6 cellular contexts compared by ENCODE assay signal in genomic region chr16:23510915-23511270, GRCh38. TPM values are rescaled to one million over a fixed set of nuclear protein-coding genes. Genes with fewer than 3 reads are reported as not detected.
DNase-seq lines count a peak whose midpoint lies in the region; TF ChIP-seq lines count a peak whose summit lies in the region.
"Not testable (repeated sequence)": the region's sequence is repeated elsewhere in the genome, so short reads cannot be mapped to it uniquely, and the experiment has no call there.

No MANE protein-coding gene starts in this region.

- POLR2A ChIA-PET in activated CD4-positive, alpha-beta T cell treated with anti-CD3 and anti-CD28 coated beads, Interleukin-2, amount 10 ng/mL, durations not matched to agents 7 days and 5 days (lab: Charles Lee): not testable (repeated sequence)

- DNase-seq in HL-60 (ENCODE audit: low read depth in 1 of 2, low spot score in 1 of 2); activated CD4-positive, alpha-beta T cell treated with anti-CD3 and anti-CD28 coated beads, Interleukin-2, amount 10 ng/mL, durations not matched to agents 7 days and 5 days; coronary artery (ENCODE audit: low spot score); immature natural killer cell: not testable (repeated sequence)
- DNase-seq in posterior vena cava (ENCODE audit: low spot score): peak; percentile 29

- peaks cover 34% of the 10 kb centered on the region for H3K36me3 Mint-ChIP-seq in activated CD4-positive, alpha-beta T cell treated with anti-CD3 and anti-CD28 coated beads, Interleukin-2, amount 10 ng/mL, durations not matched to agents 7 days and 5 days (ENCODE audit: low read depth)
- not testable (repeated sequence) for H3K36me3 Mint-ChIP-seq in immature natural killer cell

- H3K4me3 ChIP-seq in HL-60 (replicated peaks; ENCODE audit: insufficient read depth, low read length) (peak overlapping the region; percentile 70), coronary artery (peak overlapping the region; percentile 92)

- CTCF ChIA-PET in activated CD4-positive, alpha-beta T cell treated with anti-CD3 and anti-CD28 coated beads, Interleukin-2, amount 10 ng/mL, durations not matched to agents 7 days and 5 days (lab: Charles Lee): interaction anchor here (1.0 to 1.3 kb wide), 2 partner anchors 9 to 132 kb away, joined by 3 read pairs; no protein-coding TSS in a partner anchor

- H3K27me3 Mint-ChIP-seq in activated CD4-positive, alpha-beta T cell treated with anti-CD3 and anti-CD28 coated beads, Interleukin-2, amount 10 ng/mL, durations not matched to agents 7 days and 5 days: not testable (repeated sequence)
- H3K27me3 Mint-ChIP-seq in immature natural killer cell (ENCODE audit: low read depth in 3 of 3): peaks cover 3 to 16% (median 11%) of the 10 kb centered on the region in 3 donors

- H3K9me3 Mint-ChIP-seq in activated CD4-positive, alpha-beta T cell treated with anti-CD3 and anti-CD28 coated beads, Interleukin-2, amount 10 ng/mL, durations not matched to agents 7 days and 5 days; immature natural killer cell: not testable (repeated sequence)

- H3K27me3 ChIP-seq in HL-60 (ENCODE audit: insufficient read depth, poor library complexity, severe bottlenecking): not testable (repeated sequence)

- intact Hi-C loops in posterior vena cava (cut with DNase I): not testable (repeated sequence)

- not testable (repeated sequence) for TF ChIP-seq CTCF in 22Rv1 (IDR thresholded peaks at IDR 0.05); HL-60 (IDR thresholded peaks at IDR 0.05; ENCODE audit: insufficient read depth, low read length); coronary artery (IDR thresholded peaks at IDR 0.05)

- H3K27ac ChIP-seq in 22Rv1 (peak overlapping the region; percentile 57), HL-60 (replicated peaks) (peak overlapping the region; percentile 69), coronary artery (peak overlapping the region; percentile 84 to 88)

- H3K4me3 Mint-ChIP-seq in activated CD4-positive, alpha-beta T cell treated with anti-CD3 and anti-CD28 coated beads, Interleukin-2, amount 10 ng/mL, durations not matched to agents 7 days and 5 days: peak overlapping the region; percentile 74
- peak overlapping the region; percentile 82 to 91 (median 85) for H3K4me3 Mint-ChIP-seq in immature natural killer cell

- H3K27ac Mint-ChIP-seq in activated CD4-positive, alpha-beta T cell treated with anti-CD3 and anti-CD28 coated beads, Interleukin-2, amount 10 ng/mL, durations not matched to agents 7 days and 5 days: peak overlapping the region; percentile 84
- peak overlapping the region; percentile 53 to 85 (median 82) for H3K27ac Mint-ChIP-seq in immature natural killer cell

- H3K4me1 Mint-ChIP-seq in activated CD4-positive, alpha-beta T cell treated with anti-CD3 and anti-CD28 coated beads, Interleukin-2, amount 10 ng/mL, durations not matched to agents 7 days and 5 days: peaks cover 62% of the 10 kb centered on the region
- H3K4me1 Mint-ChIP-seq in immature natural killer cell: peaks cover 41 to 50% of the 10 kb centered on the region in 2 donors

RNA-seq across cellular contexts. Expression of gene GGA2, which starts 0.6 kb away (rescaled TPM):
- total RNA-seq in activated CD4-positive, alpha-beta T cell treated with anti-CD3 and anti-CD28 coated beads, Interleukin-2, amount 10 ng/mL, durations not matched to agents 7 days and 5 days: 100 to 1,000 TPM; 121 to 131 TPM
- 10 to 100 TPM; 34.1 to 40.0 (median 36.1) TPM for polyA plus RNA-seq in immature natural killer cell
- 10 to 100 TPM; 42.0 to 59.7 TPM for total RNA-seq in posterior vena cava

RNA-seq across cellular contexts. Expression of gene EARS2, which starts 46.3 kb away (rescaled TPM):
- total RNA-seq in activated CD4-positive, alpha-beta T cell treated with anti-CD3 and anti-CD28 coated beads, Interleukin-2, amount 10 ng/mL, durations not matched to agents 7 days and 5 days: 10 to 100 TPM; 18.1 to 18.5 TPM
- 10 to 100 TPM in 1 of 3 donors, 1 to 10 TPM in 2; 6.3 to 14.1 (median 9.5) TPM for polyA plus RNA-seq in immature natural killer cell
- total RNA-seq in posterior vena cava: 10 to 100 TPM in 1 of 2 donors, 1 to 10 TPM in 1; 9.9 to 11.1 TPM

RNA-seq across cellular contexts. Expression of gene UBFD1, which starts 46.6 kb away (rescaled TPM):
- total RNA-seq in activated CD4-positive, alpha-beta T cell treated with anti-CD3 and anti-CD28 coated beads, Interleukin-2, amount 10 ng/mL, durations not matched to agents 7 days and 5 days: 10 to 100 TPM; 39.1 to 39.5 TPM
- polyA plus RNA-seq in immature natural killer cell: 10 to 100 TPM; 13.1 to 18.8 (median 14.2) TPM
- 10 to 100 TPM; 37.3 to 37.4 TPM for total RNA-seq in posterior vena cava

RNA-seq across cellular contexts. Expression of gene COG7, which starts 57.9 kb away (rescaled TPM):
- 10 to 100 TPM; 17.9 to 20.2 TPM for total RNA-seq in activated CD4-positive, alpha-beta T cell treated with anti-CD3 and anti-CD28 coated beads, Interleukin-2, amount 10 ng/mL, durations not matched to agents 7 days and 5 days
- 10 to 100 TPM in 2 of 3 donors, 1 to 10 TPM in 1; 9.5 to 21.7 (median 12.0) TPM for polyA plus RNA-seq in immature natural killer cell
- 10 to 100 TPM; 13.5 to 17.4 TPM for total RNA-seq in posterior vena cava
